Comparison of ENCODE assay signal across 8 cellular contexts in the genomic region with DNA sequence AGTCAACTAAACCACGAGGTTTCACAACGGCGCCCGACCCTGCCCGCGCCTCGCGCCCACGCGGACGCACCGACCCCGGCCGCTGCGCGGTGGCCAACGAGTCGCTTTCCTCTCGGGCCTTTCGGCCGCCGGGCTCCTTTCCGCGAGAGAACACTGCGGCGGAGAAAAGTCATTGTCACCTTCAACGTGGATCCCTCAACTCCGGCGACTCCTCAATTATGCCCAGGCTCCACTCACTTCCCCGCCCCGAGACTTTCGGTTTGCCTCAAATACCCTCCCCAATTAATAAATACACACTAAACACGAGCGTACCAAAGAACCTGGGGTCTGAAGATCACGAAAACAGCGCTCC. TPM values are rescaled to one million over a fixed set of nuclear protein-coding genes. Genes with fewer than 3 reads are reported as not detected.
DNase-seq lines count a peak whose midpoint lies in the region; ATAC-seq, FAIRE-seq and TF ChIP-seq lines count a peak whose summit lies in the region.

No MANE protein-coding gene starts in this region.

- dilution Hi-C loops in keratinocyte (cut with MboI; ENCODE audit: extremely low pct_ligation_motif_present, low sequenced_read_pairs) = no loop called here

- peak overlapping the region; percentile 84 for H3K9ac ChIP-seq in adipocyte (ENCODE audit: low read length)
- peak overlapping the region; percentile 94 for H3K9ac ChIP-seq in keratinocyte (ENCODE audit: control insufficient read depth, extremely low read depth, insufficient read depth, low read length)

- peak overlapping the region; percentile 77 for H2AFZ ChIP-seq in keratinocyte (ENCODE audit: control insufficient read depth, low read length)

- no peak for FAIRE-seq in keratinocyte (lab: Jason Lieb, UNC)

- H3K4me1 ChIP-seq in adipocyte (ENCODE audit: control insufficient read depth, insufficient read depth, low read length) = peaks cover 5% of the 10 kb centered on the region
- H3K4me1 ChIP-seq in keratinocyte (ENCODE audit: control insufficient read depth, extremely low read depth, insufficient read depth, low read length) = peaks cover 23% of the 10 kb centered on the region

- no peaks in the 10 kb centered on the region for H3K9me1 ChIP-seq in keratinocyte (ENCODE audit: control insufficient read depth, extremely low read depth, insufficient read depth, low read length)

- H3K36me3 ChIP-seq in adipocyte (ENCODE audit: control insufficient read depth, insufficient read depth, low read length, severe bottlenecking) (no peaks in the 10 kb centered on the region), keratinocyte (ENCODE audit: control insufficient read depth in 2 of 2, extremely low read depth in 1 of 2, insufficient read depth in 2 of 2, low read length in 2 of 2) (no peaks in the 10 kb centered on the region)

- H4K20me1 ChIP-seq in keratinocyte (ENCODE audit: control insufficient read depth, extremely low read depth, insufficient read depth, low read length) = peaks cover 9% of the 10 kb centered on the region

- H3K4me3 ChIP-seq in GM12875 (ENCODE audit: low read depth, low read length) (peak overlapping the region; percentile 94), LNCaP clone FGC (ENCODE audit: low read depth, low read length) (peak overlapping the region; percentile 97), adipocyte (ENCODE audit: low read length) (peak overlapping the region; percentile 94), keratinocyte (ENCODE audit: control insufficient read depth in 2 of 3, extremely low read depth in 1 of 3, insufficient read depth in 2 of 3, low read depth in 1 of 3, low read length in 3 of 3) (peak overlapping the region; percentile 77 to 99 (median 85))

- H3K27me3 ChIP-seq in adipocyte (replicated peaks; ENCODE audit: control insufficient read depth, insufficient read depth, low read length) (no peaks in the 10 kb centered on the region), keratinocyte (ENCODE audit: control insufficient read depth, extremely low read depth, insufficient read depth, low read length) (no peaks in the 10 kb centered on the region)

- peaks cover 54% of the 10 kb centered on the region for H3K79me2 ChIP-seq in keratinocyte (ENCODE audit: control insufficient read depth, insufficient read depth, low read length)

- peak overlapping the region; percentile 92 for H3K27ac ChIP-seq in keratinocyte (ENCODE audit: control insufficient read depth, insufficient read depth, low read length)

- ATAC-seq in GM21786 (IDR thresholded peaks at IDR 0.05; ENCODE audit: unreplicated experiment) = no peak

- TF ChIP-seq CTCF in GM12875 (IDR thresholded peaks at IDR 0.05; ENCODE audit: borderline replicate concordance, insufficient read depth, low read depth, low read length) (no peak), LNCaP clone FGC (IDR thresholded peaks at IDR 0.05; ENCODE audit: control insufficient read depth, extremely low read depth, insufficient read depth) (no peak), keratinocyte (optimal IDR thresholded peaks at IDR 0.05 in 1 of 3, IDR thresholded peaks at IDR 0.05 in 1 of 3, conservative IDR thresholded peaks at IDR 0.05 in 1 of 3; ENCODE audit: extremely low read depth in 1 of 3, insufficient read depth in 2 of 3, low read length in 3 of 3) (no peak)

- H3K9me3 ChIP-seq in adipocyte (ENCODE audit: control insufficient read depth, low read length) (no peaks in the 10 kb centered on the region), keratinocyte (ENCODE audit: control insufficient read depth, low read depth, low read length) (no peaks in the 10 kb centered on the region)

- peak overlapping the region; percentile 96 for H3K4me2 ChIP-seq in keratinocyte (ENCODE audit: control insufficient read depth, extremely low read depth, insufficient read depth, low read depth, low read length)

- DNase-seq in LNCaP clone FGC (ENCODE audit: low read depth) (no peak), adipocyte (ENCODE audit: low read depth) (peak; percentile 57), keratinocyte (ENCODE audit: low read depth, low spot score) (no peak), NCI-H510A (lab: John Stamatoyannopoulos, UW) (no peak), cortex of kidney (lab: John Stamatoyannopoulos, UW) (no peak)
- peak; percentile 34 to 37 for DNase-seq in stimulated activated CD4-positive, alpha-beta T cell treated with anti-CD3 and anti-CD28 coated beads, Interleukin-4, amount 100 ng/mL, for 4 hours

RNA-seq across cellular contexts. Expression of gene SINHCAF, which starts 0.5 kb away (rescaled TPM):
- 32.2 to 57.4 TPM (median 40.8 TPM) in 3 replicates for polyA plus RNA-seq in keratinocyte
- 27.0 TPM for polyA plus RNA-seq in keratinocyte (2011; ENCODE audit: low read depth)
- 42.9 and 103 TPM in 2 replicates for polyA plus RNA-seq in keratinocyte (2011; cell fraction: cytosol; rRNA removed)
- polyA plus RNA-seq in keratinocyte (2011; cell fraction: nucleus; rRNA removed) = 42.7 and 57.4 TPM in 2 replicates
- 30.9 and 33.9 TPM in 2 replicates for polyA plus RNA-seq in keratinocyte (2012; ENCODE audit: low replicate concordance)
- polyA minus RNA-seq in keratinocyte = 7.0 to 31.0 TPM (median 19.7 TPM) in 3 replicates
- polyA minus RNA-seq in keratinocyte (2011; cell fraction: cytosol; rRNA and poly(A)+ RNA removed) = 32.2 TPM
- polyA minus RNA-seq in keratinocyte (2011; cell fraction: nucleus; rRNA and poly(A)+ RNA removed) = 18.3 and 30.1 TPM in 2 replicates

Comparison
In these comparisons a context has a peak if more than half of its experiments do, and no peak if none do; other contexts are left out.
1. DNase-seq: peak in adipocyte (single experiment) and stimulated activated CD4-positive, alpha-beta T cell treated with anti-CD3 and anti-CD28 coated beads, Interleukin-4, amount 100 ng/mL, for 4 hours (2 of 2); none in LNCaP clone FGC (single experiment), keratinocyte (single experiment), NCI-H510A (single experiment) and cortex of kidney (single experiment).
2. Peak in every context shown above with its lines, with median percentiles within 50 percentile points of each other: H3K4me3 ChIP-seq.